Comparison of ENCODE assay signal across 9 cellular contexts in genomic region chr4:23135792-23136645, GRCh38.
DNase-seq lines count a peak whose midpoint lies in the region; ATAC-seq, FAIRE-seq and TF ChIP-seq lines count a peak whose summit lies in the region.
"Had no signal": no experiment of that assay in that cellular context is flagged by ENCODE, and none has a peak within 500 bp of the region (broad histone marks: within the 10 kb centered on the region; RNA-seq: fewer than 3 reads in every experiment).

No MANE protein-coding gene starts in this region.

- no peak overlapping the region for H3K18ac ChIP-seq in mesendoderm (ENCODE audit: low read length)

- H3K36me3 ChIP-seq in bronchial epithelial cell (ENCODE audit: control insufficient read depth, insufficient read depth, low read length), result no peaks in the 10 kb centered on the region
- H3K36me3 ChIP-seq in mesendoderm (ENCODE audit: control insufficient read depth, insufficient read depth, low read length), result no peaks in the 10 kb centered on the region

- peak; percentile 82 for TF ChIP-seq CTCF in activated CD8-positive, alpha-beta T cell treated with anti-CD3 and anti-CD28 coated beads for 36 hours (IDR thresholded peaks at IDR 0.05)
- TF ChIP-seq CTCF in bronchial epithelial cell (IDR thresholded peaks at IDR 0.05; ENCODE audit: insufficient read depth, low read length, severe bottlenecking), result peak; percentile 61

- H4K8ac ChIP-seq in mesendoderm (ENCODE audit: low read depth, low read length), result no peak overlapping the region

- no peak overlapping the region for H3K9ac ChIP-seq in mesendoderm (ENCODE audit: low read length)

- no peak overlapping the region for H2BK120ac ChIP-seq in mesendoderm (ENCODE audit: low read depth, low read length)

- no peaks in the 10 kb centered on the region for H3K4me1 ChIP-seq in mesendoderm (ENCODE audit: control insufficient read depth, low read depth, low read length)

- ATAC-seq in activated CD8-positive, alpha-beta T cell treated with anti-CD3 and anti-CD28 coated beads for 36 hours, result no peak
- ATAC-seq in activated CD8-positive, alpha-beta T cell treated with anti-CD3 and anti-CD28 coated beads, Interleukin-2, amount 10 ng/mL, durations not matched to agents 7 days and 5 days, result no peak
- peak; percentile 70 for ATAC-seq in HG02852 (IDR thresholded peaks at IDR 0.05; ENCODE audit: unreplicated experiment)
- ATAC-seq: activated naive CD4-positive, alpha-beta T cell treated with anti-CD3 and anti-CD28 coated beads, Interleukin-2, amount 50 U/mL, for 72 hours had no signal

- H3K4me3 ChIP-seq in bronchial epithelial cell (ENCODE audit: low read depth, low read length) (no peak overlapping the region), mesendoderm (ENCODE audit: low read length) (no peak overlapping the region)

- H2BK5ac ChIP-seq in mesendoderm (ENCODE audit: low read length), result no peak overlapping the region

- H3K36me3 Mint-ChIP-seq in activated CD8-positive, alpha-beta T cell treated with anti-CD3 and anti-CD28 coated beads for 36 hours (ENCODE audit: low read depth), result no peaks in the 10 kb centered on the region
- no peaks in the 10 kb centered on the region for H3K36me3 Mint-ChIP-seq in activated CD8-positive, alpha-beta T cell treated with anti-CD3 and anti-CD28 coated beads, Interleukin-2, amount 10 ng/mL, durations not matched to agents 7 days and 5 days (ENCODE audit: low read depth)
- H3K36me3 Mint-ChIP-seq: activated naive CD4-positive, alpha-beta T cell treated with anti-CD3 and anti-CD28 coated beads, Interleukin-2, amount 50 U/mL, for 72 hours had no signal

- no peaks in the 10 kb centered on the region for H3K27me3 ChIP-seq in bronchial epithelial cell (ENCODE audit: control insufficient read depth, insufficient read depth, low read length)
- H3K27me3 ChIP-seq in mesendoderm (ENCODE audit: insufficient read depth, low read length, poor library complexity), result no peaks in the 10 kb centered on the region

- no peak for DNase-seq in activated CD8-positive, alpha-beta T cell treated with anti-CD3 and anti-CD28 coated beads for 36 hours
- no peak for DNase-seq in activated CD8-positive, alpha-beta T cell treated with anti-CD3 and anti-CD28 coated beads, Interleukin-2, amount 10 ng/mL, durations not matched to agents 7 days and 5 days
- peak; percentile 7 for DNase-seq in NCI-H345 treated with DMSO at 0.1 percent for 48 hours (lab: John Stamatoyannopoulos, UW; ENCODE audit: unreplicated experiment)
- DNase-seq in bronchial epithelial cell (ENCODE audit: low read depth), result peak; percentile 54
- peak; percentile 81 for DNase-seq in mesendoderm
- DNase-seq in stimulated activated naive CD4-positive, alpha-beta T cell treated with Interleukin-2 at 50 U/mL for 16 hours (lab: John Stamatoyannopoulos, UW), result no peak
- DNase-seq in islet precursor cell, result no peak

- intact Hi-C loops in activated CD8-positive, alpha-beta T cell treated with anti-CD3 and anti-CD28 coated beads for 36 hours (cut with micrococcal nuclease), result no loop called here

- no peak overlapping the region for H2AK5ac ChIP-seq in mesendoderm (ENCODE audit: low read length)

- no peaks in the 10 kb centered on the region for H3K9me3 Mint-ChIP-seq in activated CD8-positive, alpha-beta T cell treated with anti-CD3 and anti-CD28 coated beads for 36 hours
- no peaks in the 10 kb centered on the region for H3K9me3 Mint-ChIP-seq in activated CD8-positive, alpha-beta T cell treated with anti-CD3 and anti-CD28 coated beads, Interleukin-2, amount 10 ng/mL, durations not matched to agents 7 days and 5 days (ENCODE audit: insufficient read depth)
- H3K9me3 Mint-ChIP-seq: activated naive CD4-positive, alpha-beta T cell treated with anti-CD3 and anti-CD28 coated beads, Interleukin-2, amount 50 U/mL, for 72 hours had no signal

- no peaks in the 10 kb centered on the region for H3K27me3 Mint-ChIP-seq in activated CD8-positive, alpha-beta T cell treated with anti-CD3 and anti-CD28 coated beads for 36 hours
- H3K27me3 Mint-ChIP-seq in activated CD8-positive, alpha-beta T cell treated with anti-CD3 and anti-CD28 coated beads, Interleukin-2, amount 10 ng/mL, durations not matched to agents 7 days and 5 days (ENCODE audit: low read depth), result no peaks in the 10 kb centered on the region

- CTCF ChIA-PET in activated CD8-positive, alpha-beta T cell treated with anti-CD3 and anti-CD28 coated beads for 36 hours (lab: Charles Lee), result interaction anchor here (0.7 to 1.5 kb wide), 5 partner anchors 11 to 1282 kb away, joined by 3 to 6 read pairs (median 3); no protein-coding TSS in a partner anchor
- CTCF ChIA-PET in activated CD8-positive, alpha-beta T cell treated with anti-CD3 and anti-CD28 coated beads, Interleukin-2, amount 10 ng/mL, durations not matched to agents 7 days and 5 days (lab: Charles Lee), result interaction anchor here (0.7 to 1.0 kb wide), 6 partner anchors 11 to 1283 kb away, joined by 3 to 4 read pairs (median 3); no protein-coding TSS in a partner anchor

- no peak overlapping the region for H3K27ac Mint-ChIP-seq in activated CD8-positive, alpha-beta T cell treated with anti-CD3 and anti-CD28 coated beads for 36 hours
- no peak overlapping the region for H3K27ac Mint-ChIP-seq in activated CD8-positive, alpha-beta T cell treated with anti-CD3 and anti-CD28 coated beads, Interleukin-2, amount 10 ng/mL, durations not matched to agents 7 days and 5 days
- H3K27ac Mint-ChIP-seq: activated naive CD4-positive, alpha-beta T cell treated with anti-CD3 and anti-CD28 coated beads, Interleukin-2, amount 50 U/mL, for 72 hours had no signal

- no peak for FAIRE-seq in bronchial epithelial cell (lab: Jason Lieb, UNC)

- H3K4me3 Mint-ChIP-seq in activated CD8-positive, alpha-beta T cell treated with anti-CD3 and anti-CD28 coated beads for 36 hours, result no peak overlapping the region
- H3K4me3 Mint-ChIP-seq in activated CD8-positive, alpha-beta T cell treated with anti-CD3 and anti-CD28 coated beads, Interleukin-2, amount 10 ng/mL, durations not matched to agents 7 days and 5 days, result no peak overlapping the region

- H4K5ac ChIP-seq in mesendoderm (ENCODE audit: low read length), result no peak overlapping the region

- H3K27ac ChIP-seq in mesendoderm (ENCODE audit: low read depth, low read length), result no peak overlapping the region

- H2BK15ac ChIP-seq in mesendoderm (replicated peaks; ENCODE audit: low read depth), result no peak overlapping the region

- no peak overlapping the region for H3K23ac ChIP-seq in mesendoderm (ENCODE audit: low read length)

- POLR2A ChIA-PET in activated CD8-positive, alpha-beta T cell treated with anti-CD3 and anti-CD28 coated beads for 36 hours (lab: Charles Lee), result no interaction called here
- POLR2A ChIA-PET in activated CD8-positive, alpha-beta T cell treated with anti-CD3 and anti-CD28 coated beads, Interleukin-2, amount 10 ng/mL, durations not matched to agents 7 days and 5 days (lab: Charles Lee), result no interaction called here

- no peak overlapping the region for H3K4me2 ChIP-seq in mesendoderm (ENCODE audit: low read length)

- WGBS in mesendoderm (ENCODE audit: extremely low coverage, insufficient coverage, low lambda C conversion rate), result no CpG with 5 or more reads among the region's 1 CpG

- no peaks in the 10 kb centered on the region for H3K4me1 Mint-ChIP-seq in activated CD8-positive, alpha-beta T cell treated with anti-CD3 and anti-CD28 coated beads for 36 hours (ENCODE audit: low read depth)
- no peaks in the 10 kb centered on the region for H3K4me1 Mint-ChIP-seq in activated CD8-positive, alpha-beta T cell treated with anti-CD3 and anti-CD28 coated beads, Interleukin-2, amount 10 ng/mL, durations not matched to agents 7 days and 5 days (ENCODE audit: low read depth)

- H3K79me2 ChIP-seq in mesendoderm (ENCODE audit: control insufficient read depth, insufficient read depth, low read length), result no peaks in the 10 kb centered on the region

- no peaks in the 10 kb centered on the region for H3K79me1 ChIP-seq in mesendoderm (ENCODE audit: low read length)

- H3K56ac ChIP-seq in mesendoderm (ENCODE audit: low read length), result no peak overlapping the region

- no peak overlapping the region for H3K4ac ChIP-seq in mesendoderm (ENCODE audit: low read depth, low read length)

Comparison
In these comparisons a context has a peak if more than half of its experiments do, and no peak if none do; other contexts are left out.
1. DNase-seq: peak in NCI-H345 treated with DMSO at 0.1 percent for 48 hours (single experiment), bronchial epithelial cell (single experiment) and mesendoderm (single experiment); none in activated CD8-positive, alpha-beta T cell treated with anti-CD3 and anti-CD28 coated beads for 36 hours (single experiment), activated CD8-positive, alpha-beta T cell treated with anti-CD3 and anti-CD28 coated beads, Interleukin-2, amount 10 ng/mL, durations not matched to agents 7 days and 5 days (single experiment), stimulated activated naive CD4-positive, alpha-beta T cell treated with Interleukin-2 at 50 U/mL for 16 hours (single experiment) and islet precursor cell (single experiment).